ENCODE assay signal across 1 cellular context in genomic region chr6:164378330-164378729, GRCh38.
TF ChIP-seq lines count a peak whose summit lies in the region.

No MANE protein-coding gene starts in this region.

TF ChIP-seq in K562, 482 proteins besides CTCF, POLR2A, EP300 and RAD21 (continued from another document):
- no peak for TF ChIP-seq CHD4 (IDR thresholded peaks at IDR 0.05; ENCODE audit: insufficient read depth, insufficient replicate concordance, low read depth, low read length, poor library complexity, severe bottlenecking)
- no peak for TF ChIP-seq ZNF354B (CRISPR knock-in tag; IDR thresholded peaks at IDR 0.05)
- TF ChIP-seq ESRRB (CRISPR knock-in tag; IDR thresholded peaks at IDR 0.05; ENCODE audit: borderline replicate concordance) = no peak
- no peak for TF ChIP-seq ZFP36 (IDR thresholded peaks at IDR 0.05; ENCODE audit: low read depth, low read length, partially characterized antibody)
- TF ChIP-seq BCLAF1 (IDR thresholded peaks at IDR 0.05; ENCODE audit: borderline replicate concordance in 1 of 2, control insufficient read depth in 1 of 2, low read depth in 2 of 2, low read length in 1 of 2) = no peak
- no peak for TF ChIP-seq SNRNP70 (optimal IDR thresholded peaks at IDR 0.05; ENCODE audit: low read depth, low read length)
- TF ChIP-seq HMG20A (CRISPR knock-in tag; conservative IDR thresholded peaks at IDR 0.05) = no peak
